1 cellular context compared by ENCODE assay signal in the genomic region with DNA sequence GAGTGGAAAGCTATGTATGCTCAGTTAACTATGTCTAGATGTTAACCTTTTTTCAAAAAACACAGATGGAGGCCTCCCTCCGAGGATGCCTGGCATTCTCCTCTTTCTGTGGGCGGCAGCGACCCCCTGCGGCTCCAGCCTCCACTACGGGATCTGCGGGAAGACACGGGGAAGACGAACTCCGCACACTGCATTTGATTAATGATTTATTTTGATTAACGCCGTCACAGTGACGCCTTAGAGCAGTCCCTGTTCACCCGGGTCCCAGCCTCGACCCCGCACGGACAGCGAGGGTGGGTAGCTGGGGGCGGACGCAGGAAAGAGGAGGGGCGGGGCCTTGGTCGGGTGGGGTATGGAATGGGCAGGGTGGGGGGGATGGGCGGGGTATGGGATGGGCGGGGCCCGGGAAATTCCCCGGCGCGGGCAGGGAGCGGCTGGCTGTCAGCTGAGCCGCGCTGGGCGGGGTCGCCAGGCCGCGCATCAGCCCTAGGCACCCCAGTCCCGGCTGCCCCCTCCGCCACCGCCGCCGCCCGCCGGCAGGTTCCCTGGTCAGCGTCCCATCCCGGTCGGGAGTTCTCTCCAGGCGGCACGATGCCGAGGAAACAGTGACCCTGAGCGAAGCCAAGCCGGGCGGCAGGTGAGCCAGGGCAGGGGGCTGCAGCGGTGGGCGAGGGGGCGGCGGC.
TF ChIP-seq lines count a peak whose summit lies in the region.

A gene (plus strand): TSS at position 498 of the 683 bp plus-strand sequence. CDS start 8,960 bp downstream, outside the sequence.

TF ChIP-seq in HEK293, 187 proteins besides CTCF, POLR2A, EP300 and RAD21 (continued from another document and continues in another):
- TF ChIP-seq, protein P1, sequence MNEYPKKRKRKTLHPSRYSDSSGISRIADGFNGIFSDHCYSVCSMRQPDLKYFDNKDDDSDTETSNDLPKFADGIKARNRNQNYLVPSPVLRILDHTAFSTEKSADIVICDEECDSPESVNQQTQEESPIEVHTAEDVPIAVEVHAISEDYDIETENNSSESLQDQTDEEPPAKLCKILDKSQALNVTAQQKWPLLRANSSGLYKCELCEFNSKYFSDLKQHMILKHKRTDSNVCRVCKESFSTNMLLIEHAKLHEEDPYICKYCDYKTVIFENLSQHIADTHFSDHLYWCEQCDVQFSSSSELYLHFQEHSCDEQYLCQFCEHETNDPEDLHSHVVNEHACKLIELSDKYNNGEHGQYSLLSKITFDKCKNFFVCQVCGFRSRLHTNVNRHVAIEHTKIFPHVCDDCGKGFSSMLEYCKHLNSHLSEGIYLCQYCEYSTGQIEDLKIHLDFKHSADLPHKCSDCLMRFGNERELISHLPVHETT (tag by site-specific recombination; IDR thresholded peaks at IDR 0.05): no peak; the same call in 1 of the 2 replicates
- TF ChIP-seq ZNF548 (tag by site-specific recombination; IDR thresholded peaks at IDR 0.05) (no peak), ZNF157 (tag by site-specific recombination; IDR thresholded peaks at IDR 0.05) (no peak), ZNF214 (tag by site-specific recombination; IDR thresholded peaks at IDR 0.05; ENCODE audit: borderline replicate concordance) (no peak), ZNF155 (tag by site-specific recombination; IDR thresholded peaks at IDR 0.05) (no peak), ZNF660 (tag by site-specific recombination; IDR thresholded peaks at IDR 0.05) (peak; percentile 16; the same call in 1 of the 2 replicates), ZNF16 (tag by site-specific recombination; IDR thresholded peaks at IDR 0.05; ENCODE audit: low read depth) (no peak), ZNF658 (tag by site-specific recombination; IDR thresholded peaks at IDR 0.05) (no peak), ZNF175 (tag by site-specific recombination; IDR thresholded peaks at IDR 0.05) (no peak), ZNF626 (tag by site-specific recombination; IDR thresholded peaks at IDR 0.05) (no peak), ZBTB21 (tag by site-specific recombination; IDR thresholded peaks at IDR 0.05) (no peak), ZNF610 (tag by site-specific recombination; IDR thresholded peaks at IDR 0.05; ENCODE audit: borderline replicate concordance) (no peak), HOXC10 (CRISPR knock-in tag; IDR thresholded peaks at IDR 0.05) (no peak), ZNF146 (tag by site-specific recombination; IDR thresholded peaks at IDR 0.05) (no peak), ZNF777 (tag by site-specific recombination; IDR thresholded peaks at IDR 0.05; ENCODE audit: borderline replicate concordance) (no peak), ZNF621 (tag by site-specific recombination; IDR thresholded peaks at IDR 0.05) (no peak), RBAK (tag by site-specific recombination; IDR thresholded peaks at IDR 0.05) (no peak), ZNF239 (tag by site-specific recombination; IDR thresholded peaks at IDR 0.05) (no peak), GLI4 (tag by site-specific recombination; IDR thresholded peaks at IDR 0.05) (no peak), TRIM28 (IDR thresholded peaks at IDR 0.05; ENCODE audit: borderline replicate concordance, low read length) (peak; percentile 63; the same call in 1 of the 2 replicates), ZEB2 (tag by site-specific recombination; IDR thresholded peaks at IDR 0.05) (peak; percentile 40; the same call in 1 of the 2 replicates), ZNF211 (tag by site-specific recombination; IDR thresholded peaks at IDR 0.05; ENCODE audit: low read depth) (no peak), ZNF558 (tag by site-specific recombination; IDR thresholded peaks at IDR 0.05) (no peak), ZNF433 (tag by site-specific recombination; IDR thresholded peaks at IDR 0.05; ENCODE audit: low read depth) (no peak), KLF9 (tag by site-specific recombination; IDR thresholded peaks at IDR 0.05; ENCODE audit: low read depth) (peak; percentile 57), ZNF510 (tag by site-specific recombination; IDR thresholded peaks at IDR 0.05; ENCODE audit: insufficient replicate concordance) (no peak), ZNF140 (tag by site-specific recombination; IDR thresholded peaks at IDR 0.05) (no peak), ZNF561 (tag by site-specific recombination; IDR thresholded peaks at IDR 0.05; ENCODE audit: borderline replicate concordance) (0 out of 2 replicates have a peak, but pooled peaks have one; percentile 17), ZNF184 (tag by site-specific recombination; IDR thresholded peaks at IDR 0.05) (0 out of 2 replicates have a peak, but pooled peaks have one; percentile 36), YY2 (tag by site-specific recombination; IDR thresholded peaks at IDR 0.05) (no peak), TCF7L2 (IDR thresholded peaks at IDR 0.05; ENCODE audit: borderline replicate concordance, low read depth, low read length) (no peak), SP2 (tag by site-specific recombination; IDR thresholded peaks at IDR 0.05) (no peak; the same call in 1 of the 2 replicates), ZIC2 (tag by site-specific recombination; IDR thresholded peaks at IDR 0.05) (no peak; the same call in 1 of the 2 replicates), ZBTB7A (tag by site-specific recombination; IDR thresholded peaks at IDR 0.05; ENCODE audit: low read depth) (no peak; the same call in 1 of the 2 replicates), ZSCAN23 (tag by site-specific recombination; IDR thresholded peaks at IDR 0.05) (no peak), ZNF624 (tag by site-specific recombination; IDR thresholded peaks at IDR 0.05) (no peak), ZNF404 (tag by site-specific recombination; IDR thresholded peaks at IDR 0.05) (no peak), ZNF785 (tag by site-specific recombination; IDR thresholded peaks at IDR 0.05) (no peak), FEZF1 (tag by site-specific recombination; IDR thresholded peaks at IDR 0.05) (no peak), BCL11B (tag by site-specific recombination; IDR thresholded peaks at IDR 0.05; ENCODE audit: low read depth) (no peak), ZNF670 (tag by site-specific recombination; IDR thresholded peaks at IDR 0.05; ENCODE audit: low read depth) (no peak), ZSCAN30 (tag by site-specific recombination; IDR thresholded peaks at IDR 0.05) (0 out of 2 replicates have a peak, but pooled peaks have one; percentile 30), ZNF623 (tag by site-specific recombination; IDR thresholded peaks at IDR 0.05) (no peak), KLF8 (tag by site-specific recombination; IDR thresholded peaks at IDR 0.05) (peak; percentile 60), ZFP41 (tag by site-specific recombination; IDR thresholded peaks at IDR 0.05; ENCODE audit: borderline replicate concordance) (no peak), ZNF202 (tag by site-specific recombination; IDR thresholded peaks at IDR 0.05; ENCODE audit: borderline replicate concordance) (no peak)
- TF ChIP-seq, protein P2, sequence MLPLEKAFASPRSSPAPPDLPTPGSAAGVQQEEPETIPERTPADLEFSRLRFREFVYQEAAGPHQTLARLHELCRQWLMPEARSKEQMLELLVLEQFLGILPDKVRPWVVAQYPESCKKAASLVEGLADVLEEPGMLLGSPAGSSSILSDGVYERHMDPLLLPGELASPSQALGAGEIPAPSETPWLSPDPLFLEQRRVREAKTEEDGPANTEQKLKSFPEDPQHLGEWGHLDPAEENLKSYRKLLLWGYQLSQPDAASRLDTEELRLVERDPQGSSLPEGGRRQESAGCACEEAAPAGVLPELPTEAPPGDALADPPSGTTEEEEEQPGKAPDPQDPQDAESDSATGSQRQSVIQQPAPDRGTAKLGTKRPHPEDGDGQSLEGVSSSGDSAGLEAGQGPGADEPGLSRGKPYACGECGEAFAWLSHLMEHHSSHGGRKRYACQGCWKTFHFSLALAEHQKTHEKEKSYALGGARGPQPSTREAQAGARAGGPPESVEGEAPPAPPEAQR (tag by site-specific recombination; IDR thresholded peaks at IDR 0.05): no peak
- TF ChIP-seq, protein P3, sequence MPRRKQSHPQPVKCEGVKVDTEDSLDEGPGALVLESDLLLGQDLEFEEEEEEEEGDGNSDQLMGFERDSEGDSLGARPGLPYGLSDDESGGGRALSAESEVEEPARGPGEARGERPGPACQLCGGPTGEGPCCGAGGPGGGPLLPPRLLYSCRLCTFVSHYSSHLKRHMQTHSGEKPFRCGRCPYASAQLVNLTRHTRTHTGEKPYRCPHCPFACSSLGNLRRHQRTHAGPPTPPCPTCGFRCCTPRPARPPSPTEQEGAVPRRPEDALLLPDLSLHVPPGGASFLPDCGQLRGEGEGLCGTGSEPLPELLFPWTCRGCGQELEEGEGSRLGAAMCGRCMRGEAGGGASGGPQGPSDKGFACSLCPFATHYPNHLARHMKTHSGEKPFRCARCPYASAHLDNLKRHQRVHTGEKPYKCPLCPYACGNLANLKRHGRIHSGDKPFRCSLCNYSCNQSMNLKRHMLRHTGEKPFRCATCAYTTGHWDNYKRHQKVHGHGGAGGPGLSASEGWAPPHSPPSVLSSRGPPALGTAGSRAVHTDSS (tag by site-specific recombination; IDR thresholded peaks at IDR 0.05): no peak
- TF ChIP-seq, protein P4, sequence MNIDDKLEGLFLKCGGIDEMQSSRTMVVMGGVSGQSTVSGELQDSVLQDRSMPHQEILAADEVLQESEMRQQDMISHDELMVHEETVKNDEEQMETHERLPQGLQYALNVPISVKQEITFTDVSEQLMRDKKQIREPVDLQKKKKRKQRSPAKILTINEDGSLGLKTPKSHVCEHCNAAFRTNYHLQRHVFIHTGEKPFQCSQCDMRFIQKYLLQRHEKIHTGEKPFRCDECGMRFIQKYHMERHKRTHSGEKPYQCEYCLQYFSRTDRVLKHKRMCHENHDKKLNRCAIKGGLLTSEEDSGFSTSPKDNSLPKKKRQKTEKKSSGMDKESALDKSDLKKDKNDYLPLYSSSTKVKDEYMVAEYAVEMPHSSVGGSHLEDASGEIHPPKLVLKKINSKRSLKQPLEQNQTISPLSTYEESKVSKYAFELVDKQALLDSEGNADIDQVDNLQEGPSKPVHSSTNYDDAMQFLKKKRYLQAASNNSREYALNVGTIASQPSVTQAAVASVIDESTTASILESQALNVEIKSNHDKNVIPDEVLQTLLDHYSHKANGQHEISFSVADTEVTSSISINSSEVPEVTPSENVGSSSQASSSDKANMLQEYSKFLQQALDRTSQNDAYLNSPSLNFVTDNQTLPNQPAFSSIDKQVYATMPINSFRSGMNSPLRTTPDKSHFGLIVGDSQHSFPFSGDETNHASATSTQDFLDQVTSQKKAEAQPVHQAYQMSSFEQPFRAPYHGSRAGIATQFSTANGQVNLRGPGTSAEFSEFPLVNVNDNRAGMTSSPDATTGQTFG (tag by site-specific recombination; IDR thresholded peaks at IDR 0.05; ENCODE audit: borderline replicate concordance): no peak
- TF ChIP-seq, protein P5, sequence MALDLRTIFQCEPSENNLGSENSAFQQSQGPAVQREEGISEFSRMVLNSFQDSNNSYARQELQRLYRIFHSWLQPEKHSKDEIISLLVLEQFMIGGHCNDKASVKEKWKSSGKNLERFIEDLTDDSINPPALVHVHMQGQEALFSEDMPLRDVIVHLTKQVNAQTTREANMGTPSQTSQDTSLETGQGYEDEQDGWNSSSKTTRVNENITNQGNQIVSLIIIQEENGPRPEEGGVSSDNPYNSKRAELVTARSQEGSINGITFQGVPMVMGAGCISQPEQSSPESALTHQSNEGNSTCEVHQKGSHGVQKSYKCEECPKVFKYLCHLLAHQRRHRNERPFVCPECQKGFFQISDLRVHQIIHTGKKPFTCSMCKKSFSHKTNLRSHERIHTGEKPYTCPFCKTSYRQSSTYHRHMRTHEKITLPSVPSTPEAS (tag by site-specific recombination; IDR thresholded peaks at IDR 0.05): no peak
- TF ChIP-seq, protein P6, sequence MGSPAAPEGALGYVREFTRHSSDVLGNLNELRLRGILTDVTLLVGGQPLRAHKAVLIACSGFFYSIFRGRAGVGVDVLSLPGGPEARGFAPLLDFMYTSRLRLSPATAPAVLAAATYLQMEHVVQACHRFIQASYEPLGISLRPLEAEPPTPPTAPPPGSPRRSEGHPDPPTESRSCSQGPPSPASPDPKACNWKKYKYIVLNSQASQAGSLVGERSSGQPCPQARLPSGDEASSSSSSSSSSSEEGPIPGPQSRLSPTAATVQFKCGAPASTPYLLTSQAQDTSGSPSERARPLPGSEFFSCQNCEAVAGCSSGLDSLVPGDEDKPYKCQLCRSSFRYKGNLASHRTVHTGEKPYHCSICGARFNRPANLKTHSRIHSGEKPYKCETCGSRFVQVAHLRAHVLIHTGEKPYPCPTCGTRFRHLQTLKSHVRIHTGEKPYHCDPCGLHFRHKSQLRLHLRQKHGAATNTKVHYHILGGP (tag by site-specific recombination; IDR thresholded peaks at IDR 0.05): no peak
- TF ChIP-seq, protein P7, sequence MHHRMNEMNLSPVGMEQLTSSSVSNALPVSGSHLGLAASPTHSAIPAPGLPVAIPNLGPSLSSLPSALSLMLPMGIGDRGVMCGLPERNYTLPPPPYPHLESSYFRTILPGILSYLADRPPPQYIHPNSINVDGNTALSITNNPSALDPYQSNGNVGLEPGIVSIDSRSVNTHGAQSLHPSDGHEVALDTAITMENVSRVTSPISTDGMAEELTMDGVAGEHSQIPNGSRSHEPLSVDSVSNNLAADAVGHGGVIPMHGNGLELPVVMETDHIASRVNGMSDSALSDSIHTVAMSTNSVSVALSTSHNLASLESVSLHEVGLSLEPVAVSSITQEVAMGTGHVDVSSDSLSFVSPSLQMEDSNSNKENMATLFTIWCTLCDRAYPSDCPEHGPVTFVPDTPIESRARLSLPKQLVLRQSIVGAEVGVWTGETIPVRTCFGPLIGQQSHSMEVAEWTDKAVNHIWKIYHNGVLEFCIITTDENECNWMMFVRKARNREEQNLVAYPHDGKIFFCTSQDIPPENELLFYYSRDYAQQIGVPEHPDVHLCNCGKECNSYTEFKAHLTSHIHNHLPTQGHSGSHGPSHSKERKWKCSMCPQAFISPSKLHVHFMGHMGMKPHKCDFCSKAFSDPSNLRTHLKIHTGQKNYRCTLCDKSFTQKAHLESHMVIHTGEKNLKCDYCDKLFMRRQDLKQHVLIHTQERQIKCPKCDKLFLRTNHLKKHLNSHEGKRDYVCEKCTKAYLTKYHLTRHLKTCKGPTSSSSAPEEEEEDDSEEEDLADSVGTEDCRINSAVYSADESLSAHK (tag by site-specific recombination; IDR thresholded peaks at IDR 0.05): no peak
- TF ChIP-seq, protein P8, sequence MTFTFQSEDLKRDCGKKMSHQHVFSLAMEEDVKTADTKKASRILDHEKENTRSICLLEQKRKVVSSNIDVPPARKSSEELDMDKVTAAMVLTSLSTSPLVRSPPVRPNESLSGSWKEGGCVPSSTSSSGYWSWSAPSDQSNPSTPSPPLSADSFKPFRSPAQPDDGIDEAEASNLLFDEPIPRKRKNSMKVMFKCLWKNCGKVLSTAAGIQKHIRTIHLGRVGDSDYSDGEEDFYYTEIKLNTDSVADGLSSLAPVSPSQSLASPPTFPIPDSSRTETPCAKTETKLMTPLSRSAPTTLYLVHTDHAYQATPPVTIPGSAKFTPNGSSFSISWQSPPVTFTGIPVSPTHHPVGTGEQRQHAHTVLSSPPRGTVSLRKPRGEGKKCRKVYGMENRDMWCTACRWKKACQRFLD (tag by site-specific recombination; IDR thresholded peaks at IDR 0.05): no peak
- TF ChIP-seq, protein P9, sequence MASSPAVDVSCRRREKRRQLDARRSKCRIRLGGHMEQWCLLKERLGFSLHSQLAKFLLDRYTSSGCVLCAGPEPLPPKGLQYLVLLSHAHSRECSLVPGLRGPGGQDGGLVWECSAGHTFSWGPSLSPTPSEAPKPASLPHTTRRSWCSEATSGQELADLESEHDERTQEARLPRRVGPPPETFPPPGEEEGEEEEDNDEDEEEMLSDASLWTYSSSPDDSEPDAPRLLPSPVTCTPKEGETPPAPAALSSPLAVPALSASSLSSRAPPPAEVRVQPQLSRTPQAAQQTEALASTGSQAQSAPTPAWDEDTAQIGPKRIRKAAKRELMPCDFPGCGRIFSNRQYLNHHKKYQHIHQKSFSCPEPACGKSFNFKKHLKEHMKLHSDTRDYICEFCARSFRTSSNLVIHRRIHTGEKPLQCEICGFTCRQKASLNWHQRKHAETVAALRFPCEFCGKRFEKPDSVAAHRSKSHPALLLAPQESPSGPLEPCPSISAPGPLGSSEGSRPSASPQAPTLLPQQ (tag by site-specific recombination; IDR thresholded peaks at IDR 0.05): peak; percentile 8; the same call in 1 of the 2 replicates
